In genomic region chr3:187921391-187921790, GRCh38 we compare ENCODE assay signal across 3 cellular contexts.
TF ChIP-seq lines count a peak whose summit lies in the region.

No MANE protein-coding gene starts in this region.

TF ChIP-seq in SK-N-SH, 30 proteins besides CTCF, POLR2A, EP300 and RAD21 (continued from another document):
- TF ChIP-seq, protein P1, sequence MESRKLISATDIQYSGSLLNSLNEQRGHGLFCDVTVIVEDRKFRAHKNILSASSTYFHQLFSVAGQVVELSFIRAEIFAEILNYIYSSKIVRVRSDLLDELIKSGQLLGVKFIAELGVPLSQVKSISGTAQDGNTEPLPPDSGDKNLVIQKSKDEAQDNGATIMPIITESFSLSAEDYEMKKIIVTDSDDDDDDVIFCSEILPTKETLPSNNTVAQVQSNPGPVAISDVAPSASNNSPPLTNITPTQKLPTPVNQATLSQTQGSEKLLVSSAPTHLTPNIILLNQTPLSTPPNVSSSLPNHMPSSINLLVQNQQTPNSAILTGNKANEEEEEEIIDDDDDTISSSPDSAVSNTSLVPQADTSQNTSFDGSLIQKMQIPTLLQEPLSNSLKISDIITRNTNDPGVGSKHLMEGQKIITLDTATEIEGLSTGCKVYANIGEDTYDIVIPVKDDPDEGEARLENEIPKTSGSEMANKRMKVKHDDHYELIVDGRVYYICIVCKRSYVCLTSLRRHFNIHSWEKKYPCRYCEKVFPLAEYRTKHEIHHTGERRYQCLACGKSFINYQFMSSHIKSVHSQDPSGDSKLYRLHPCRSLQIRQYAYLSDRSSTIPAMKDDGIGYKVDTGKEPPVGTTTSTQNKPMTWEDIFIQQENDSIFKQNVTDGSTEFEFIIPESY (IDR thresholded peaks at IDR 0.05; ENCODE audit: borderline replicate concordance, low read depth): no peak
- TF ChIP-seq POLR2AphosphoS5 (IDR thresholded peaks at IDR 0.05; ENCODE audit: low read depth, low read length) (no peak), SIN3A (IDR thresholded peaks at IDR 0.05; ENCODE audit: borderline replicate concordance, low read depth, low read length) (no peak), FOXM1 (IDR thresholded peaks at IDR 0.05; ENCODE audit: low read depth) (no peak), TAF1 (IDR thresholded peaks at IDR 0.05; ENCODE audit: borderline replicate concordance, low read depth, low read length) (no peak), ELF1 (IDR thresholded peaks at IDR 0.05) (no peak), PBX3 (IDR thresholded peaks at IDR 0.05) (no peak)
- TF ChIP-seq, protein P2, sequence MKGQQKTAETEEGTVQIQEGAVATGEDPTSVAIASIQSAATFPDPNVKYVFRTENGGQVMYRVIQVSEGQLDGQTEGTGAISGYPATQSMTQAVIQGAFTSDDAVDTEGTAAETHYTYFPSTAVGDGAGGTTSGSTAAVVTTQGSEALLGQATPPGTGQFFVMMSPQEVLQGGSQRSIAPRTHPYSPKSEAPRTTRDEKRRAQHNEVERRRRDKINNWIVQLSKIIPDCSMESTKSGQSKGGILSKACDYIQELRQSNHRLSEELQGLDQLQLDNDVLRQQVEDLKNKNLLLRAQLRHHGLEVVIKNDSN (IDR thresholded peaks at IDR 0.05; ENCODE audit: borderline replicate concordance, low read depth): no peak
- TF ChIP-seq, protein P3, sequence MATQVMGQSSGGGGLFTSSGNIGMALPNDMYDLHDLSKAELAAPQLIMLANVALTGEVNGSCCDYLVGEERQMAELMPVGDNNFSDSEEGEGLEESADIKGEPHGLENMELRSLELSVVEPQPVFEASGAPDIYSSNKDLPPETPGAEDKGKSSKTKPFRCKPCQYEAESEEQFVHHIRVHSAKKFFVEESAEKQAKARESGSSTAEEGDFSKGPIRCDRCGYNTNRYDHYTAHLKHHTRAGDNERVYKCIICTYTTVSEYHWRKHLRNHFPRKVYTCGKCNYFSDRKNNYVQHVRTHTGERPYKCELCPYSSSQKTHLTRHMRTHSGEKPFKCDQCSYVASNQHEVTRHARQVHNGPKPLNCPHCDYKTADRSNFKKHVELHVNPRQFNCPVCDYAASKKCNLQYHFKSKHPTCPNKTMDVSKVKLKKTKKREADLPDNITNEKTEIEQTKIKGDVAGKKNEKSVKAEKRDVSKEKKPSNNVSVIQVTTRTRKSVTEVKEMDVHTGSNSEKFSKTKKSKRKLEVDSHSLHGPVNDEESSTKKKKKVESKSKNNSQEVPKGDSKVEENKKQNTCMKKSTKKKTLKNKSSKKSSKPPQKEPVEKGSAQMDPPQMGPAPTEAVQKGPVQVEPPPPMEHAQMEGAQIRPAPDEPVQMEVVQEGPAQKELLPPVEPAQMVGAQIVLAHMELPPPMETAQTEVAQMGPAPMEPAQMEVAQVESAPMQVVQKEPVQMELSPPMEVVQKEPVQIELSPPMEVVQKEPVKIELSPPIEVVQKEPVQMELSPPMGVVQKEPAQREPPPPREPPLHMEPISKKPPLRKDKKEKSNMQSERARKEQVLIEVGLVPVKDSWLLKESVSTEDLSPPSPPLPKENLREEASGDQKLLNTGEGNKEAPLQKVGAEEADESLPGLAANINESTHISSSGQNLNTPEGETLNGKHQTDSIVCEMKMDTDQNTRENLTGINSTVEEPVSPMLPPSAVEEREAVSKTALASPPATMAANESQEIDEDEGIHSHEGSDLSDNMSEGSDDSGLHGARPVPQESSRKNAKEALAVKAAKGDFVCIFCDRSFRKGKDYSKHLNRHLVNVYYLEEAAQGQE (IDR thresholded peaks at IDR 0.05; ENCODE audit: low read depth, low read length): no peak

TF ChIP-seq in SK-N-SH treated with all-trans-retinoic acid at 6 μM for 48 hours, 23 proteins besides CTCF, POLR2A, EP300 and RAD21:
- no peak for TF ChIP-seq POU6F1 (CRISPR knock-in tag; IDR thresholded peaks at IDR 0.05; ENCODE audit: borderline replicate concordance, low read depth)
- no peak for TF ChIP-seq TCF4 (CRISPR knock-in tag; IDR thresholded peaks at IDR 0.05; ENCODE audit: borderline replicate concordance)
- no peak for TF ChIP-seq SNAI2 (CRISPR knock-in tag; IDR thresholded peaks at IDR 0.05)
- no peak for TF ChIP-seq CREB5 (CRISPR knock-in tag; IDR thresholded peaks at IDR 0.05; ENCODE audit: low read depth)
- no peak for TF ChIP-seq ZFP30 (CRISPR knock-in tag; IDR thresholded peaks at IDR 0.05)
- no peak for TF ChIP-seq PPARA (CRISPR knock-in tag; IDR thresholded peaks at IDR 0.05; ENCODE audit: borderline replicate concordance)
- no peak for TF ChIP-seq BACH2 (CRISPR knock-in tag; IDR thresholded peaks at IDR 0.05; ENCODE audit: borderline replicate concordance)
- no peak for TF ChIP-seq ARNTL (CRISPR knock-in tag; IDR thresholded peaks at IDR 0.05; ENCODE audit: borderline replicate concordance, low read depth)
- TF ChIP-seq ZNF8 (CRISPR knock-in tag; IDR thresholded peaks at IDR 0.05): no peak
- TF ChIP-seq, protein P4, sequence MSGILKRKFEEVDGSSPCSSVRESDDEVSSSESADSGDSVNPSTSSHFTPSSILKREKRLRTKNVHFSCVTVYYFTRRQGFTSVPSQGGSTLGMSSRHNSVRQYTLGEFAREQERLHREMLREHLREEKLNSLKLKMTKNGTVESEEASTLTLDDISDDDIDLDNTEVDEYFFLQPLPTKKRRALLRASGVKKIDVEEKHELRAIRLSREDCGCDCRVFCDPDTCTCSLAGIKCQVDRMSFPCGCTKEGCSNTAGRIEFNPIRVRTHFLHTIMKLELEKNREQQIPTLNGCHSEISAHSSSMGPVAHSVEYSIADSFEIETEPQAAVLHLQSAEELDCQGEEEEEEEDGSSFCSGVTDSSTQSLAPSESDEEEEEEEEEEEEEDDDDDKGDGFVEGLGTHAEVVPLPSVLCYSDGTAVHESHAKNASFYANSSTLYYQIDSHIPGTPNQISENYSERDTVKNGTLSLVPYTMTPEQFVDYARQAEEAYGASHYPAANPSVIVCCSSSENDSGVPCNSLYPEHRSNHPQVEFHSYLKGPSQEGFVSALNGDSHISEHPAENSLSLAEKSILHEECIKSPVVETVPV (CRISPR knock-in tag; IDR thresholded peaks at IDR 0.05): no peak
- no peak for TF ChIP-seq ZNF565 (CRISPR knock-in tag; conservative IDR thresholded peaks at IDR 0.05; ENCODE audit: low read depth)
- no peak for TF ChIP-seq ZNF70 (CRISPR knock-in tag; IDR thresholded peaks at IDR 0.05)
- no peak for TF ChIP-seq CSDC2 (CRISPR knock-in tag; IDR thresholded peaks at IDR 0.05)

TF ChIP-seq in WTC11, 78 proteins besides CTCF, POLR2A, EP300 and RAD21 (continued from another document):
- TF ChIP-seq, protein P5, sequence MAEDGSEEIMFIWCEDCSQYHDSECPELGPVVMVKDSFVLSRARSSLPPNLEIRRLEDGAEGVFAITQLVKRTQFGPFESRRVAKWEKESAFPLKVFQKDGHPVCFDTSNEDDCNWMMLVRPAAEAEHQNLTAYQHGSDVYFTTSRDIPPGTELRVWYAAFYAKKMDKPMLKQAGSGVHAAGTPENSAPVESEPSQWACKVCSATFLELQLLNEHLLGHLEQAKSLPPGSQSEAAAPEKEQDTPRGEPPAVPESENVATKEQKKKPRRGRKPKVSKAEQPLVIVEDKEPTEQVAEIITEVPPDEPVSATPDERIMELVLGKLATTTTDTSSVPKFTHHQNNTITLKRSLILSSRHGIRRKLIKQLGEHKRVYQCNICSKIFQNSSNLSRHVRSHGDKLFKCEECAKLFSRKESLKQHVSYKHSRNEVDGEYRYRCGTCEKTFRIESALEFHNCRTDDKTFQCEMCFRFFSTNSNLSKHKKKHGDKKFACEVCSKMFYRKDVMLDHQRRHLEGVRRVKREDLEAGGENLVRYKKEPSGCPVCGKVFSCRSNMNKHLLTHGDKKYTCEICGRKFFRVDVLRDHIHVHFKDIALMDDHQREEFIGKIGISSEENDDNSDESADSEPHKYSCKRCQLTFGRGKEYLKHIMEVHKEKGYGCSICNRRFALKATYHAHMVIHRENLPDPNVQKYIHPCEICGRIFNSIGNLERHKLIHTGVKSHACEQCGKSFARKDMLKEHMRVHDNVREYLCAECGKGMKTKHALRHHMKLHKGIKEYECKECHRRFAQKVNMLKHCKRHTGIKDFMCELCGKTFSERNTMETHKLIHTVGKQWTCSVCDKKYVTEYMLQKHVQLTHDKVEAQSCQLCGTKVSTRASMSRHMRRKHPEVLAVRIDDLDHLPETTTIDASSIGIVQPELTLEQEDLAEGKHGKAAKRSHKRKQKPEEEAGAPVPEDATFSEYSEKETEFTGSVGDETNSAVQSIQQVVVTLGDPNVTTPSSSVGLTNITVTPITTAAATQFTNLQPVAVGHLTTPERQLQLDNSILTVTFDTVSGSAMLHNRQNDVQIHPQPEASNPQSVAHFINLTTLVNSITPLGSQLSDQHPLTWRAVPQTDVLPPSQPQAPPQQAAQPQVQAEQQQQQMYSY (CRISPR knock-in tag; IDR thresholded peaks at IDR 0.05): no peak
- TF ChIP-seq ZBTB21 (CRISPR knock-in tag; IDR thresholded peaks at IDR 0.05; ENCODE audit: borderline replicate concordance) (no peak), ATF1 (CRISPR knock-in tag; IDR thresholded peaks at IDR 0.05) (no peak)
